Comparison of ENCODE assay signal across 18 cellular contexts in genomic region chr12:4900327-4900726, GRCh38. TPM values are rescaled to one million over a fixed set of nuclear protein-coding genes. Genes with fewer than 3 reads are reported as not detected.
A peak's percentile ranks its signal among the peaks of the same experiment; 100 is the strongest.
DNase-seq lines count a peak whose midpoint lies in the region; ATAC-seq and TF ChIP-seq lines count a peak whose summit lies in the region.
"Had no signal": no experiment of that assay in that cellular context is flagged by ENCODE, and none has a peak within 500 bp of the region (broad histone marks: within the 10 kb centered on the region; RNA-seq: fewer than 3 reads in every experiment).

No MANE protein-coding gene starts in this region.

- no peak overlapping the region for H3K27ac ChIP-seq in gastroesophageal sphincter
- H3K27ac ChIP-seq: 22Rv1 had no signal

- H3K36me3 ChIP-seq in gastroesophageal sphincter: no peaks in the 10 kb centered on the region

- no peak for TF ChIP-seq POLR2A in gastroesophageal sphincter (IDR thresholded peaks at IDR 0.05)

- H3K4me1 ChIP-seq in gastroesophageal sphincter: no peaks in the 10 kb centered on the region

- in situ Hi-C loops in SK-MEL-5 (cut with HindIII; ENCODE audit: low pct_unique_long_range_greater_than_20kb, low sequenced_read_pairs) (no loop called here), GM13976 (cut with MboI; ENCODE audit: low sequenced_read_pairs, unreplicated experiment) (no loop called here)

- no peak overlapping the region for H3K27ac Mint-ChIP-seq in stimulated activated naive CD8-positive, alpha-beta T cell treated with anti-CD3 and anti-CD28 coated beads, Interleukin-15, amount 100 ng/mL, for 72 hours
- H3K27ac Mint-ChIP-seq: activated CD4-positive, alpha-beta T cell treated with anti-CD3 and anti-CD28 coated beads, Interleukin-2, amount 10 ng/mL, durations not matched to agents 7 days and 5 days; activated T-cell treated with anti-CD3 and anti-CD28 coated beads, Interleukin-2, amount 50 U/mL, for 24 hours; IgD-negative memory B cell; nephron; type B pancreatic cell had no signal

- DNase-seq in NCI-H2029 treated with DMSO at 0.1 percent for 48 hours (lab: John Stamatoyannopoulos, UW) (peak; percentile 12), NCI-H2029 (lab: John Stamatoyannopoulos, UW) (no peak), SK-MEL-5 (ENCODE audit: low read depth, low spot score) (peak; percentile 17), fibroblast of pulmonary artery (ENCODE audit: low read depth) (peak; percentile 45), mesenteric fat pad (ENCODE audit: low spot score) (no peak), GM13976 (ENCODE audit: low spot score) (no peak)
- no peak for DNase-seq in stimulated activated naive CD8-positive, alpha-beta T cell treated with anti-CD3 and anti-CD28 coated beads, Interleukin-15, amount 100 ng/mL, for 72 hours
- DNase-seq: activated CD4-positive, alpha-beta T cell treated with anti-CD3 and anti-CD28 coated beads, Interleukin-2, amount 10 ng/mL, durations not matched to agents 7 days and 5 days; activated T-cell treated with anti-CD3 and anti-CD28 coated beads, Interleukin-2, amount 50 U/mL, for 24 hours; NCI-H1436; stimulated activated CD4-positive, alpha-beta T cell treated with anti-CD3 and anti-CD28 coated beads, Interleukin-4, amount 100 ng/mL, for 1 hour; T-helper 9 cell had no signal

- no peak for TF ChIP-seq CTCF in fibroblast of pulmonary artery (IDR thresholded peaks at IDR 0.05; ENCODE audit: low read length, missing control alignments)
- no peak for TF ChIP-seq CTCF in gastroesophageal sphincter (IDR thresholded peaks at IDR 0.05)
- no peak for TF ChIP-seq CTCF in GM13976 (IDR thresholded peaks at IDR 0.05; ENCODE audit: borderline replicate concordance, control extremely low read depth, extremely low read depth, insufficient read depth, missing control alignments)

- no peaks in the 10 kb centered on the region for H3K4me1 Mint-ChIP-seq in stimulated activated naive CD8-positive, alpha-beta T cell treated with anti-CD3 and anti-CD28 coated beads, Interleukin-15, amount 100 ng/mL, for 72 hours
- H3K4me1 Mint-ChIP-seq: activated CD4-positive, alpha-beta T cell treated with anti-CD3 and anti-CD28 coated beads, Interleukin-2, amount 10 ng/mL, durations not matched to agents 7 days and 5 days; IgD-negative memory B cell; nephron had no signal

- 67 to 69% methylated on average over 3 to 5 of the region's 5 CpGs for whole genome bisulfite sequencing in gastroesophageal sphincter (ENCODE audit: low coverage in 1 of 2), 2 donors

- peaks cover 28% of the 10 kb centered on the region for H3K27me3 ChIP-seq in gastroesophageal sphincter

- TF ChIP-seq EP300 in gastroesophageal sphincter (IDR thresholded peaks at IDR 0.05): no peak

- H3K9me3 ChIP-seq in gastroesophageal sphincter: no peaks in the 10 kb centered on the region

- no peak for ATAC-seq in gastroesophageal sphincter
- no peak for ATAC-seq in stimulated activated naive CD8-positive, alpha-beta T cell treated with anti-CD3 and anti-CD28 coated beads, Interleukin-15, amount 100 ng/mL, for 72 hours

- H3K4me3 Mint-ChIP-seq in stimulated activated naive CD8-positive, alpha-beta T cell treated with anti-CD3 and anti-CD28 coated beads, Interleukin-15, amount 100 ng/mL, for 72 hours: no peak overlapping the region
- H3K4me3 Mint-ChIP-seq: activated CD4-positive, alpha-beta T cell treated with anti-CD3 and anti-CD28 coated beads, Interleukin-2, amount 10 ng/mL, durations not matched to agents 7 days and 5 days; activated T-cell treated with anti-CD3 and anti-CD28 coated beads, Interleukin-2, amount 50 U/mL, for 24 hours; IgD-negative memory B cell; nephron; type B pancreatic cell had no signal

- H3K4me3 ChIP-seq in fibroblast of pulmonary artery (replicated peaks; ENCODE audit: low read depth, low read length) (no peak overlapping the region), gastroesophageal sphincter (no peak overlapping the region)

- H3K27me3 Mint-ChIP-seq in stimulated activated naive CD8-positive, alpha-beta T cell treated with anti-CD3 and anti-CD28 coated beads, Interleukin-15, amount 100 ng/mL, for 72 hours: peaks cover 27% of the 10 kb centered on the region

- H3K9me3 Mint-ChIP-seq in stimulated activated naive CD8-positive, alpha-beta T cell treated with anti-CD3 and anti-CD28 coated beads, Interleukin-15, amount 100 ng/mL, for 72 hours: no peaks in the 10 kb centered on the region
- H3K9me3 Mint-ChIP-seq: activated CD4-positive, alpha-beta T cell treated with anti-CD3 and anti-CD28 coated beads, Interleukin-2, amount 10 ng/mL, durations not matched to agents 7 days and 5 days; activated T-cell treated with anti-CD3 and anti-CD28 coated beads, Interleukin-2, amount 50 U/mL, for 24 hours; IgD-negative memory B cell; nephron; type B pancreatic cell had no signal

RNA-seq across cellular contexts. Expression of gene KCNA1, which starts 9.4 kb away (rescaled TPM):
- total RNA-seq in SK-MEL-5 (2014; rRNA removed; shearing (Covaris generic)): not detected in 2 replicates
- polyA plus RNA-seq in SK-MEL-5 (2015; cell fraction: cytosol; rRNA removed): not detected in 2 replicates
- polyA plus RNA-seq in SK-MEL-5 (2015; cell fraction: nucleus; rRNA removed): 0.04 TPM in 1 of 2 replicates, not detected in the other
- total RNA-seq in mesenteric fat pad: 0.19 TPM
- total RNA-seq in gastroesophageal sphincter: under 1 TPM in 2 of 4 donors, not detected in 2; 0.08 to 0.13 TPM
- total RNA-seq: activated CD4-positive, alpha-beta T cell treated with anti-CD3 and anti-CD28 coated beads, Interleukin-2, amount 10 ng/mL, durations not matched to agents 7 days and 5 days; liver had no signal
- polyA plus RNA-seq: IgD-negative memory B cell, liver had no signal

Comparison
In these comparisons a context has a peak if more than half of its experiments do, and no peak if none do; other contexts are left out.
1. DNase-seq: peak in NCI-H2029 treated with DMSO at 0.1 percent for 48 hours (single experiment), SK-MEL-5 (single experiment) and fibroblast of pulmonary artery (single experiment); none in NCI-H2029 (single experiment), mesenteric fat pad (single experiment), GM13976 (single experiment) and stimulated activated naive CD8-positive, alpha-beta T cell treated with anti-CD3 and anti-CD28 coated beads, Interleukin-15, amount 100 ng/mL, for 72 hours (0 of 2).